ENCODE assay signal across 9 cellular contexts in the genomic region with DNA sequence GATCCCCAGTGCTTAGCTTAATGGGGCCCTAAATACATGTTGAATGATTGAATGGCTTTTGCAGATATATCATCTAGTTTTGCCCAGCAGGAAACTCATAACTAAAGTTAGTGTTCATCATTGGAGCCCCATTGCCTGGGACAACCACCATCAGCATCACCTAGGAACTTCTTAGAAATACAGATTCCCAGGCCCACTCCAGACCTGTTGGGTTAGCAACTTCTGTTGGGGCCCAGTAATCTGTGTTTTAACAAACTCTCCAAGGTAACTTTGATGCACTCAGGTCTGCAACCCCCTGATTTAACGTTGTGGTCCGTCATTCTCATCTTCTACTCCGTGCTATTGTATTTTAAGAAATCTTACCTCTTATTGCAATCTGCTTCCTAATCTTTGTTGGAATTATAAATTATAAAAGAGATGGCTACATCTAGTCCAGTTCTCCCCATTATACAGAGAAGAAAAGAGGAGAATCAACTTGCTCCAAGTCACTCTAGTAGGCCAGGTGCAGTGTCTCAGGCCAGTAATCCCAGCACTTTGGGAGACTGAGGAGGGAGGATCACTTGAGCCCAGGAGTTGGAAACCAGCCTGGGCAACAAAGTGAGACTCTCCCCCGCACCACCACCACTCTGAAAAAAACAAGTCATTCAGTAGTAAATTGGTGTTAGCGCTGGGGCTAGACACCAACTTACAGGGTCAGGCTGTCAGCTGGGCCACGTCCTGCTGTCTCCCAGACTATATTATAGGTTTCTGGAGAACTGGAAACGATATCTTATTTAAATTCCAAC. TPM values are rescaled to one million over a fixed set of nuclear protein-coding genes. Genes with fewer than 3 reads are reported as not detected.
DNase-seq lines count a peak whose midpoint lies in the region; ATAC-seq and TF ChIP-seq lines count a peak whose summit lies in the region.
"Had no signal": no experiment of that assay in that cellular context is flagged by ENCODE, and none has a peak within 500 bp of the region (broad histone marks: within the 10 kb centered on the region; RNA-seq: fewer than 3 reads in every experiment).

No MANE protein-coding gene starts in this region.

- H3K9me3 ChIP-seq in iPS-20b (ENCODE audit: insufficient read depth, low read depth, low read length), result no peaks in the 10 kb centered on the region

- no peaks in the 10 kb centered on the region for H3K36me3 ChIP-seq in iPS-20b (ENCODE audit: insufficient read depth, low read depth, low read length)

- H3K36me3 Mint-ChIP-seq in activated CD8-positive, alpha-beta memory T cell treated with anti-CD3 and anti-CD28 coated beads, Interleukin-2, amount 10 ng/mL, durations not matched to agents 7 days and 5 days, result no peaks in the 10 kb centered on the region
- H3K36me3 Mint-ChIP-seq in activated CD8-positive, alpha-beta T cell treated with anti-CD3 and anti-CD28 coated beads for 36 hours (ENCODE audit: low read depth), result peaks cover 2% of the 10 kb centered on the region
- peaks cover 7 to 11% of the 10 kb centered on the region in 2 donors for H3K36me3 Mint-ChIP-seq in stimulated activated naive B cell treated with anti-CD40 and anti-IgM and Interleukin-4, amounts not matched to agents 10 μg/mL and 1 μg/mL and 100 μg/mL, for 72 hours

- no peak for TF ChIP-seq CTCF in activated CD8-positive, alpha-beta T cell treated with anti-CD3 and anti-CD28 coated beads for 36 hours (IDR thresholded peaks at IDR 0.05)

- H3K9me3 Mint-ChIP-seq in activated CD8-positive, alpha-beta memory T cell treated with anti-CD3 and anti-CD28 coated beads, Interleukin-2, amount 10 ng/mL, durations not matched to agents 7 days and 5 days (ENCODE audit: low read depth), result no peaks in the 10 kb centered on the region
- H3K9me3 Mint-ChIP-seq in activated CD8-positive, alpha-beta T cell treated with anti-CD3 and anti-CD28 coated beads for 36 hours, result no peaks in the 10 kb centered on the region
- no peaks in the 10 kb centered on the region for H3K9me3 Mint-ChIP-seq in stimulated activated naive B cell treated with anti-CD40 and anti-IgM and Interleukin-4, amounts not matched to agents 10 μg/mL and 1 μg/mL and 100 μg/mL, for 72 hours

- no peak for ATAC-seq in activated CD8-positive, alpha-beta memory T cell treated with anti-CD3 and anti-CD28 coated beads, Interleukin-2, amount 10 ng/mL, durations not matched to agents 7 days and 5 days
- ATAC-seq in activated CD8-positive, alpha-beta T cell treated with anti-CD3 and anti-CD28 coated beads for 36 hours, result no peak
- ATAC-seq in stimulated activated naive B cell treated with anti-CD40 and anti-IgM and Interleukin-4, amounts not matched to agents 10 μg/mL and 1 μg/mL and 100 μg/mL, for 72 hours (replicated peaks), result no peak

- peaks cover 26% of the 10 kb centered on the region for H3K4me1 Mint-ChIP-seq in activated CD8-positive, alpha-beta memory T cell treated with anti-CD3 and anti-CD28 coated beads, Interleukin-2, amount 10 ng/mL, durations not matched to agents 7 days and 5 days
- peaks cover 22% of the 10 kb centered on the region for H3K4me1 Mint-ChIP-seq in activated CD8-positive, alpha-beta T cell treated with anti-CD3 and anti-CD28 coated beads for 36 hours (ENCODE audit: low read depth)
- H3K4me1 Mint-ChIP-seq in stimulated activated naive B cell treated with anti-CD40 and anti-IgM and Interleukin-4, amounts not matched to agents 10 μg/mL and 1 μg/mL and 100 μg/mL, for 72 hours, result peaks cover 17 to 43% of the 10 kb centered on the region in 2 donors

- H3K4me3 Mint-ChIP-seq in activated CD8-positive, alpha-beta memory T cell treated with anti-CD3 and anti-CD28 coated beads, Interleukin-2, amount 10 ng/mL, durations not matched to agents 7 days and 5 days, result peak overlapping the region; percentile 75
- H3K4me3 Mint-ChIP-seq in activated CD8-positive, alpha-beta T cell treated with anti-CD3 and anti-CD28 coated beads for 36 hours, result peak overlapping the region; percentile 79
- H3K4me3 Mint-ChIP-seq in stimulated activated naive B cell treated with anti-CD40 and anti-IgM and Interleukin-4, amounts not matched to agents 10 μg/mL and 1 μg/mL and 100 μg/mL, for 72 hours, result peak overlapping the region; percentile 93 to 95

- H3K9ac ChIP-seq in iPS-20b (ENCODE audit: low read depth, low read length), result peak overlapping the region; percentile 75; the same call in 1 of the 2 replicates

- intact Hi-C loops in activated CD8-positive, alpha-beta T cell treated with anti-CD3 and anti-CD28 coated beads for 36 hours (cut with micrococcal nuclease), result no loop called here

- H3K27ac ChIP-seq in iPS-20b (ENCODE audit: low read length), result no peak overlapping the region

- peaks cover 51% of the 10 kb centered on the region for H3K27me3 ChIP-seq in iPS-20b (ENCODE audit: insufficient read depth, low read length)

- peaks cover 62% of the 10 kb centered on the region for H3K27me3 Mint-ChIP-seq in activated CD8-positive, alpha-beta memory T cell treated with anti-CD3 and anti-CD28 coated beads, Interleukin-2, amount 10 ng/mL, durations not matched to agents 7 days and 5 days
- H3K27me3 Mint-ChIP-seq in activated CD8-positive, alpha-beta T cell treated with anti-CD3 and anti-CD28 coated beads for 36 hours, result peaks cover 8% of the 10 kb centered on the region
- no peaks in the 10 kb centered on the region for H3K27me3 Mint-ChIP-seq in stimulated activated naive B cell treated with anti-CD40 and anti-IgM and Interleukin-4, amounts not matched to agents 10 μg/mL and 1 μg/mL and 100 μg/mL, for 72 hours

- CTCF ChIA-PET in activated CD8-positive, alpha-beta memory T cell treated with anti-CD3 and anti-CD28 coated beads, Interleukin-2, amount 10 ng/mL, durations not matched to agents 7 days and 5 days (lab: Charles Lee), result no interaction called here
- CTCF ChIA-PET in activated CD8-positive, alpha-beta T cell treated with anti-CD3 and anti-CD28 coated beads for 36 hours (lab: Charles Lee), result interaction anchor here (0.6 kb wide), 1 partner anchor 10 kb away, joined by 3 read pairs; no protein-coding TSS in a partner anchor

- POLR2A ChIA-PET in activated CD8-positive, alpha-beta T cell treated with anti-CD3 and anti-CD28 coated beads for 36 hours (lab: Charles Lee), result interaction anchor here (0.7 to 0.9 kb wide), 2 partner anchors 12 to 175 kb away, joined by 3 read pairs; no protein-coding TSS in a partner anchor

- H3K4me3 ChIP-seq in iPS-20b (ENCODE audit: low read length), result peak overlapping the region; percentile 78

- no peak for DNase-seq in activated CD8-positive, alpha-beta memory T cell treated with anti-CD3 and anti-CD28 coated beads, Interleukin-2, amount 10 ng/mL, durations not matched to agents 7 days and 5 days
- DNase-seq in activated CD8-positive, alpha-beta memory T cell treated with anti-CD3 and anti-CD28 coated beads, Interleukin-2, amount 50 U/mL, for 48 hours, result no peak
- DNase-seq in activated CD8-positive, alpha-beta T cell treated with anti-CD3 and anti-CD28 coated beads for 36 hours, result no peak
- no peak for DNase-seq in stimulated activated naive B cell treated with anti-CD40 and anti-IgM and Interleukin-4, amounts not matched to agents 10 μg/mL and 1 μg/mL and 100 μg/mL, for 72 hours
- no peak for DNase-seq in germinal center (ENCODE audit: low spot score)
- DNase-seq in NK-92 treated with Interleukin-12 subunit alpha and Interleukin-12 subunit beta, amount 100 ng/mL, for 24 hours (lab: John Stamatoyannopoulos, UW), result no peak
- DNase-seq in NCI-H226, result no peak
- DNase-seq: ACHN had no signal

- no peak overlapping the region for H3K27ac Mint-ChIP-seq in activated CD8-positive, alpha-beta memory T cell treated with anti-CD3 and anti-CD28 coated beads, Interleukin-2, amount 10 ng/mL, durations not matched to agents 7 days and 5 days
- peak overlapping the region; percentile 87 for H3K27ac Mint-ChIP-seq in activated CD8-positive, alpha-beta T cell treated with anti-CD3 and anti-CD28 coated beads for 36 hours
- H3K27ac Mint-ChIP-seq in stimulated activated naive B cell treated with anti-CD40 and anti-IgM and Interleukin-4, amounts not matched to agents 10 μg/mL and 1 μg/mL and 100 μg/mL, for 72 hours, result peak overlapping the region; percentile 96

- peaks cover 44% of the 10 kb centered on the region for H3K4me1 ChIP-seq in iPS-20b (ENCODE audit: insufficient read depth, low read length)

RNA-seq across cellular contexts. Expression of gene FOXP4, which starts 13.7 kb away (rescaled TPM):
- 1 to 10 TPM; 6.5 to 7.7 TPM for total RNA-seq in activated CD8-positive, alpha-beta memory T cell treated with anti-CD3 and anti-CD28 coated beads, Interleukin-2, amount 10 ng/mL, durations not matched to agents 7 days and 5 days
- total RNA-seq in activated CD8-positive, alpha-beta T cell treated with anti-CD3 and anti-CD28 coated beads for 36 hours, result 10 to 100 TPM; 11.0 to 11.8 TPM
